Comparison of ENCODE assay signal across 27 cellular contexts in genomic region chr20:39395478-39396291, GRCh38.
"Had no signal": no experiment of that assay in that cellular context is flagged by ENCODE, and none has a peak within 500 bp of the region (broad histone marks: within the 10 kb centered on the region; RNA-seq: fewer than 3 reads in every experiment).

No MANE protein-coding gene starts in this region.

- H3K4me3 Mint-ChIP-seq: activated CD4-positive, alpha-beta T cell treated with anti-CD3 and anti-CD28 coated beads for 36 hours; activated CD8-positive, alpha-beta memory T cell treated with anti-CD3 and anti-CD28 coated beads, Interleukin-2, amount 10 ng/mL, durations not matched to agents 7 days and 5 days; activated CD8-positive, alpha-beta T cell treated with anti-CD3 and anti-CD28 coated beads, Interleukin-2, amount 10 ng/mL, durations not matched to agents 7 days and 5 days; activated naive CD8-positive, alpha-beta T cell; stimulated activated naive B cell treated with anti-CD40 and anti-IgM and Interleukin-4, amounts not matched to agents 10 μg/mL and 1 μg/mL and 100 μg/mL, for 72 hours had no signal

- ATAC-seq: activated CD4-positive, alpha-beta T cell treated with anti-CD3 and anti-CD28 coated beads for 36 hours; activated CD8-positive, alpha-beta memory T cell treated with anti-CD3 and anti-CD28 coated beads, Interleukin-2, amount 10 ng/mL, durations not matched to agents 7 days and 5 days; activated CD8-positive, alpha-beta T cell treated with anti-CD3 and anti-CD28 coated beads, Interleukin-2, amount 10 ng/mL, durations not matched to agents 7 days and 5 days; body of pancreas; naive thymus-derived CD8-positive, alpha-beta T cell; stimulated activated naive B cell treated with anti-CD40 and anti-IgM and Interleukin-4, amounts not matched to agents 10 μg/mL and 1 μg/mL and 100 μg/mL, for 72 hours; upper lobe of right lung had no signal

- H3K27ac ChIP-seq: body of pancreas, colonic mucosa, dorsolateral prefrontal cortex, ovary, prostate gland, suprapubic skin, tibial artery, upper lobe of right lung had no signal

- H3K4me3 ChIP-seq: body of pancreas, colonic mucosa, dorsolateral prefrontal cortex, ovary, prostate gland, suprapubic skin, tibial artery, upper lobe of right lung had no signal

- H3K27me3 ChIP-seq: body of pancreas, colonic mucosa, ovary, suprapubic skin, tibial artery, upper lobe of right lung had no signal

- H3K4me1 ChIP-seq: body of pancreas, colonic mucosa, prostate gland, suprapubic skin, tibial artery, upper lobe of right lung had no signal

- H3K4me1 Mint-ChIP-seq: activated CD4-positive, alpha-beta T cell treated with anti-CD3 and anti-CD28 coated beads for 36 hours; activated CD8-positive, alpha-beta memory T cell treated with anti-CD3 and anti-CD28 coated beads, Interleukin-2, amount 10 ng/mL, durations not matched to agents 7 days and 5 days; naive thymus-derived CD8-positive, alpha-beta T cell; stimulated activated naive B cell treated with anti-CD40 and anti-IgM and Interleukin-4, amounts not matched to agents 10 μg/mL and 1 μg/mL and 100 μg/mL, for 72 hours had no signal

- H3K27ac Mint-ChIP-seq: activated CD4-positive, alpha-beta T cell treated with anti-CD3 and anti-CD28 coated beads for 36 hours; activated CD8-positive, alpha-beta memory T cell treated with anti-CD3 and anti-CD28 coated beads, Interleukin-2, amount 10 ng/mL, durations not matched to agents 7 days and 5 days; activated CD8-positive, alpha-beta T cell treated with anti-CD3 and anti-CD28 coated beads, Interleukin-2, amount 10 ng/mL, durations not matched to agents 7 days and 5 days; activated naive CD8-positive, alpha-beta T cell; stimulated activated naive B cell treated with anti-CD40 and anti-IgM and Interleukin-4, amounts not matched to agents 10 μg/mL and 1 μg/mL and 100 μg/mL, for 72 hours had no signal

- H3K9me3 ChIP-seq: body of pancreas, colonic mucosa, ovary, prostate gland, suprapubic skin, tibial artery, upper lobe of right lung had no signal

- H3K27me3 Mint-ChIP-seq: activated CD8-positive, alpha-beta memory T cell treated with anti-CD3 and anti-CD28 coated beads, Interleukin-2, amount 10 ng/mL, durations not matched to agents 7 days and 5 days had no signal

- DNase-seq: activated CD4-positive, alpha-beta T cell treated with anti-CD3 and anti-CD28 coated beads for 36 hours; activated CD4-positive, CD25-positive, alpha-beta regulatory T cell; activated CD8-positive, alpha-beta memory T cell treated with anti-CD3 and anti-CD28 coated beads, Interleukin-2, amount 10 ng/mL, durations not matched to agents 7 days and 5 days; activated CD8-positive, alpha-beta T cell treated with anti-CD3 and anti-CD28 coated beads, Interleukin-2, amount 10 ng/mL, durations not matched to agents 7 days and 5 days; activated effector memory CD4-positive, alpha-beta T cell treated with Interleukin-2 at 50 U/mL for 16 hours; activated naive CD4-positive, alpha-beta T cell treated with Interleukin-2 at 50 U/mL for 16 hours; aorta; body of pancreas; cerebellar nuclear complex; colonic mucosa; dorsolateral prefrontal cortex; effector memory CD4-positive, alpha-beta T cell; erythroblast; foreskin fibroblast; head of caudate nucleus; mesenchymal stem cell; naive thymus-derived CD8-positive, alpha-beta T cell; ovary; retina; stimulated activated CD4-positive, alpha-beta T cell treated with anti-CD3 and anti-CD28 coated beads, Interleukin-15, amount 100 ng/mL, for 24 hours; stimulated activated CD4-positive, alpha-beta T cell treated with anti-CD3 and anti-CD28 coated beads, Interleukin-2, amount 100 ng/mL, for 24 hours; stimulated activated naive B cell treated with anti-CD40 and anti-IgM and Interleukin-4, amounts not matched to agents 10 μg/mL and 1 μg/mL and 100 μg/mL, for 72 hours; tibial artery; upper lobe of right lung had no signal

- H3K36me3 Mint-ChIP-seq: activated CD8-positive, alpha-beta memory T cell treated with anti-CD3 and anti-CD28 coated beads, Interleukin-2, amount 10 ng/mL, durations not matched to agents 7 days and 5 days; activated naive CD8-positive, alpha-beta T cell; naive thymus-derived CD8-positive, alpha-beta T cell; stimulated activated naive B cell treated with anti-CD40 and anti-IgM and Interleukin-4, amounts not matched to agents 10 μg/mL and 1 μg/mL and 100 μg/mL, for 72 hours had no signal
